1 cellular context compared by ENCODE assay signal in the genomic region with DNA sequence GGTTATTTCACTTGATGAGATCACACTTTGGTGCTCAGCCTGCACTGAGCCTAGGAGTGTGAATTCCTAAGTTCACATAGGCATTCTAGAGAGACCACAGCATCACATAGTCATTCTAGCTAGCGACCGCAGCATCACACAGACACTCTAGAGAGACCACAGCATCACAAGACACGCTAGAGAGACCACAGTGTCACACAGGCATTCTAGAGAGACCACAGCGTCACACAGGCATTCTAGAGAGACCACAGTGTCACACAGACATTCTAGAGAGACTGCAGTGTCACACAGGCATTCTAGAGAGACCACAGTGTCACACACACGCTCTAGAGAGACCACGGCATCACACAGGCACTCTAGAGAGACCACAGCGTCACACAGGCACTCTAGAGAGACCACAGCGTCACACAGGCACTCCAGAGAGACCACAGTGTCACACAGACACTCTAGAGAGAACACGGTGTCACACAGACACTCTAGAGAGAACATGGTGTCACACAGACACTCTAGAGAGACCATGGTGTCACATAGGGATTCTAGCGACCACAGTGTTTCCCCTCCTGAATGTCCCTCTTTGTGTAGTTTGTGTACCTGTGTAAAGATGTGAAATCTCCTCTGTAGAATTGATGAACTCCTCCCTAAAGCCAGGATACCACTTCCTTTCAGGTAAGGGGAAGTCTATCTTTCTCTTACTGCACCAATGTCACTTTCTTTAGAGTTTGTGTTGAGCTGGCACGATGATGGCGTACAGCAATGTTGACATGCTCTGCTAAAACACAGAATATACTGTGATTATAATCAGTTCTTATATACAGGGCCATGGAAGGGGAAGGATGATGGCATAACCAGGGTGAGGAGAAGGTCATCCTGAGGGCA.
TF ChIP-seq lines count a peak whose summit lies in the region.

No MANE protein-coding gene starts in this region.

TF ChIP-seq in GM12878, 131 proteins besides CTCF, POLR2A, EP300 and RAD21 (continued from another document):
- TF ChIP-seq, protein P1, sequence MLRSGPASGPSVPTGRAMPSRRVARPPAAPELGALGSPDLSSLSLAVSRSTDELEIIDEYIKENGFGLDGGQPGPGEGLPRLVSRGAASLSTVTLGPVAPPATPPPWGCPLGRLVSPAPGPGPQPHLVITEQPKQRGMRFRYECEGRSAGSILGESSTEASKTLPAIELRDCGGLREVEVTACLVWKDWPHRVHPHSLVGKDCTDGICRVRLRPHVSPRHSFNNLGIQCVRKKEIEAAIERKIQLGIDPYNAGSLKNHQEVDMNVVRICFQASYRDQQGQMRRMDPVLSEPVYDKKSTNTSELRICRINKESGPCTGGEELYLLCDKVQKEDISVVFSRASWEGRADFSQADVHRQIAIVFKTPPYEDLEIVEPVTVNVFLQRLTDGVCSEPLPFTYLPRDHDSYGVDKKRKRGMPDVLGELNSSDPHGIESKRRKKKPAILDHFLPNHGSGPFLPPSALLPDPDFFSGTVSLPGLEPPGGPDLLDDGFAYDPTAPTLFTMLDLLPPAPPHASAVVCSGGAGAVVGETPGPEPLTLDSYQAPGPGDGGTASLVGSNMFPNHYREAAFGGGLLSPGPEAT (IDR thresholded peaks at IDR 0.05; ENCODE audit: low read depth) = 0 out of 2 replicates have a peak, but pooled peaks have one; percentile 29
- TF ChIP-seq ATF7 (IDR thresholded peaks at IDR 0.05; ENCODE audit: low read depth) (peak; percentile 61; the same call in 1 of the 2 replicates), BHLHE40 (IDR thresholded peaks at IDR 0.05; ENCODE audit: borderline replicate concordance in 1 of 2, low read depth in 2 of 2, low read length in 1 of 2) (peak; percentile 79 to 87), MEF2B (IDR thresholded peaks at IDR 0.05; ENCODE audit: partially characterized antibody, poor library complexity, severe bottlenecking) (peak; percentile 60), RUNX3 (IDR thresholded peaks at IDR 0.05; ENCODE audit: low read length) (peak; percentile 76), PAX5 (IDR thresholded peaks at IDR 0.05; ENCODE audit: borderline replicate concordance, low read depth, low read length) (0 out of 2 replicates have a peak, but pooled peaks have one; percentile 24), IKZF1 (conservative IDR thresholded peaks at IDR 0.05) (no peak; the same call in 1 of the 2 replicates), CREB1 (IDR thresholded peaks at IDR 0.05; ENCODE audit: low read depth) (0 out of 2 replicates have a peak, but pooled peaks have one; percentile 22), RCOR1 (conservative IDR thresholded peaks at IDR 0.05; ENCODE audit: low read depth, low read length) (no peak), IKZF2 (IDR thresholded peaks at IDR 0.05) (peak; percentile 21 to 71; a peak in 2 of 4 replicates), IRF4 (IDR thresholded peaks at IDR 0.05; ENCODE audit: low read depth, low read length) (no peak)
- TF ChIP-seq, protein P2, sequence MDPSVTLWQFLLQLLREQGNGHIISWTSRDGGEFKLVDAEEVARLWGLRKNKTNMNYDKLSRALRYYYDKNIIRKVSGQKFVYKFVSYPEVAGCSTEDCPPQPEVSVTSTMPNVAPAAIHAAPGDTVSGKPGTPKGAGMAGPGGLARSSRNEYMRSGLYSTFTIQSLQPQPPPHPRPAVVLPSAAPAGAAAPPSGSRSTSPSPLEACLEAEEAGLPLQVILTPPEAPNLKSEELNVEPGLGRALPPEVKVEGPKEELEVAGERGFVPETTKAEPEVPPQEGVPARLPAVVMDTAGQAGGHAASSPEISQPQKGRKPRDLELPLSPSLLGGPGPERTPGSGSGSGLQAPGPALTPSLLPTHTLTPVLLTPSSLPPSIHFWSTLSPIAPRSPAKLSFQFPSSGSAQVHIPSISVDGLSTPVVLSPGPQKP (IDR thresholded peaks at IDR 0.05; ENCODE audit: low read depth, low read length) = no peak
- TF ChIP-seq, protein P3, sequence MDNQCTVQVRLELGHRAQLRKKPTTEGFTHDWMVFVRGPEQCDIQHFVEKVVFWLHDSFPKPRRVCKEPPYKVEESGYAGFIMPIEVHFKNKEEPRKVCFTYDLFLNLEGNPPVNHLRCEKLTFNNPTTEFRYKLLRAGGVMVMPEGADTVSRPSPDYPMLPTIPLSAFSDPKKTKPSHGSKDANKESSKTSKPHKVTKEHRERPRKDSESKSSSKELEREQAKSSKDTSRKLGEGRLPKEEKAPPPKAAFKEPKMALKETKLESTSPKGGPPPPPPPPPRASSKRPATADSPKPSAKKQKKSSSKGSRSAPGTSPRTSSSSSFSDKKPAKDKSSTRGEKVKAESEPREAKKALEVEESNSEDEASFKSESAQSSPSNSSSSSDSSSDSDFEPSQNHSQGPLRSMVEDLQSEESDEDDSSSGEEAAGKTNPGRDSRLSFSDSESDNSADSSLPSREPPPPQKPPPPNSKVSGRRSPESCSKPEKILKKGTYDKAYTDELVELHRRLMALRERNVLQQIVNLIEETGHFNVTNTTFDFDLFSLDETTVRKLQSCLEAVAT (IDR thresholded peaks at IDR 0.05) = peak; percentile 76; the same call in 1 of the 2 replicates
- TF ChIP-seq, protein P4, sequence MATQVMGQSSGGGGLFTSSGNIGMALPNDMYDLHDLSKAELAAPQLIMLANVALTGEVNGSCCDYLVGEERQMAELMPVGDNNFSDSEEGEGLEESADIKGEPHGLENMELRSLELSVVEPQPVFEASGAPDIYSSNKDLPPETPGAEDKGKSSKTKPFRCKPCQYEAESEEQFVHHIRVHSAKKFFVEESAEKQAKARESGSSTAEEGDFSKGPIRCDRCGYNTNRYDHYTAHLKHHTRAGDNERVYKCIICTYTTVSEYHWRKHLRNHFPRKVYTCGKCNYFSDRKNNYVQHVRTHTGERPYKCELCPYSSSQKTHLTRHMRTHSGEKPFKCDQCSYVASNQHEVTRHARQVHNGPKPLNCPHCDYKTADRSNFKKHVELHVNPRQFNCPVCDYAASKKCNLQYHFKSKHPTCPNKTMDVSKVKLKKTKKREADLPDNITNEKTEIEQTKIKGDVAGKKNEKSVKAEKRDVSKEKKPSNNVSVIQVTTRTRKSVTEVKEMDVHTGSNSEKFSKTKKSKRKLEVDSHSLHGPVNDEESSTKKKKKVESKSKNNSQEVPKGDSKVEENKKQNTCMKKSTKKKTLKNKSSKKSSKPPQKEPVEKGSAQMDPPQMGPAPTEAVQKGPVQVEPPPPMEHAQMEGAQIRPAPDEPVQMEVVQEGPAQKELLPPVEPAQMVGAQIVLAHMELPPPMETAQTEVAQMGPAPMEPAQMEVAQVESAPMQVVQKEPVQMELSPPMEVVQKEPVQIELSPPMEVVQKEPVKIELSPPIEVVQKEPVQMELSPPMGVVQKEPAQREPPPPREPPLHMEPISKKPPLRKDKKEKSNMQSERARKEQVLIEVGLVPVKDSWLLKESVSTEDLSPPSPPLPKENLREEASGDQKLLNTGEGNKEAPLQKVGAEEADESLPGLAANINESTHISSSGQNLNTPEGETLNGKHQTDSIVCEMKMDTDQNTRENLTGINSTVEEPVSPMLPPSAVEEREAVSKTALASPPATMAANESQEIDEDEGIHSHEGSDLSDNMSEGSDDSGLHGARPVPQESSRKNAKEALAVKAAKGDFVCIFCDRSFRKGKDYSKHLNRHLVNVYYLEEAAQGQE (IDR thresholded peaks at IDR 0.05; ENCODE audit: low read depth, low read length) = no peak
TF ChIP-seq in GM12878: peak in this region for 11.
